In genomic region chr14:76599556-76599955, GRCh38 we compare ENCODE assay signal across 19 cellular contexts.
"Had no signal": no experiment of that assay in that cellular context is flagged by ENCODE, and none has a peak within 500 bp of the region (broad histone marks: within the 10 kb centered on the region; RNA-seq: fewer than 3 reads in every experiment).

No MANE protein-coding gene starts in this region.

- H3K27ac Mint-ChIP-seq: activated naive CD4-positive, alpha-beta T cell treated with anti-CD3 and anti-CD28 coated beads, Interleukin-2, amount 50 U/mL, for 72 hours; activated T-cell treated with anti-CD3 and anti-CD28 coated beads, Interleukin-2, amount 50 U/mL, for 24 hours; activated T-helper 17 cell treated with anti-CD3 and anti-CD28 coated beads, Interleukin-2, amount 50 U/mL, for 72 hours; effector memory CD8-positive, alpha-beta T cell; memory B cell; nephron; stimulated activated naive CD8-positive, alpha-beta T cell treated with anti-CD3 and anti-CD28 coated beads, Interleukin-15, Interleukin-2, amounts not matched to agents 100 ng/mL and 50 ng/mL, for 24 hours; T-helper 2 cell treated with Interferon-gamma antibody and Interleukin-4, amounts not matched to agents 5 μg/mL and 100 μg/mL, for 36 hours had no signal

- H3K4me1 ChIP-seq: colonic mucosa, esophagus muscularis mucosa, parathyroid adenoma, thyroid gland had no signal

- H3K9me3 ChIP-seq: colonic mucosa, esophagus muscularis mucosa, thyroid gland had no signal

- H2AFZ ChIP-seq: parathyroid adenoma had no signal

- H3K36me3 Mint-ChIP-seq: activated naive CD4-positive, alpha-beta T cell treated with anti-CD3 and anti-CD28 coated beads, Interleukin-2, amount 50 U/mL, for 72 hours; memory B cell had no signal

- H3K9me3 Mint-ChIP-seq: T-helper 2 cell treated with Interferon-gamma antibody and Interleukin-4, amounts not matched to agents 5 μg/mL and 100 μg/mL, for 36 hours had no signal

- H3K4me3 ChIP-seq: colonic mucosa, dorsolateral prefrontal cortex, esophagus muscularis mucosa, thyroid gland had no signal

- DNase-seq: activated T-cell treated with anti-CD3 and anti-CD28 coated beads, Interleukin-2, amount 50 U/mL, for 24 hours; central memory CD4-positive, alpha-beta T cell; colonic mucosa; effector memory CD8-positive, alpha-beta T cell; hippocampal formation; left ventricle myocardium superior; nucleus accumbens; stimulated activated CD4-positive, alpha-beta T cell treated with anti-CD3 and anti-CD28 coated beads, Interleukin-12 subunit alpha, Interleukin-12 subunit beta, amount 100 ng/mL, for 4 hours; stimulated activated CD4-positive, alpha-beta T cell treated with anti-CD3 and anti-CD28 coated beads, Interleukin-4, amount 100 ng/mL, for 4 hours; thyroid gland had no signal

- H3K4me1 Mint-ChIP-seq: activated T-helper 17 cell treated with anti-CD3 and anti-CD28 coated beads, Interleukin-2, amount 50 U/mL, for 72 hours; memory B cell had no signal

- H3K9ac ChIP-seq: parathyroid adenoma had no signal

- H3K79me2 ChIP-seq: parathyroid adenoma had no signal

- H3K27ac ChIP-seq: colonic mucosa, dorsolateral prefrontal cortex, esophagus muscularis mucosa, parathyroid adenoma, thyroid gland had no signal

- H3K36me3 ChIP-seq: colonic mucosa, esophagus muscularis mucosa, thyroid gland had no signal

- H3K27me3 ChIP-seq: colonic mucosa, dorsolateral prefrontal cortex, thyroid gland had no signal

- H3K4me3 Mint-ChIP-seq: activated T-cell treated with anti-CD3 and anti-CD28 coated beads, Interleukin-2, amount 50 U/mL, for 24 hours; activated T-helper 17 cell treated with anti-CD3 and anti-CD28 coated beads, Interleukin-2, amount 50 U/mL, for 72 hours; effector memory CD8-positive, alpha-beta T cell; memory B cell; nephron; stimulated activated naive CD8-positive, alpha-beta T cell treated with anti-CD3 and anti-CD28 coated beads, Interleukin-15, Interleukin-2, amounts not matched to agents 100 ng/mL and 50 ng/mL, for 24 hours; T-helper 2 cell treated with Interferon-gamma antibody and Interleukin-4, amounts not matched to agents 5 μg/mL and 100 μg/mL, for 36 hours had no signal

- H3K27me3 Mint-ChIP-seq: stimulated activated naive CD8-positive, alpha-beta T cell treated with anti-CD3 and anti-CD28 coated beads, Interleukin-15, Interleukin-2, amounts not matched to agents 100 ng/mL and 50 ng/mL, for 24 hours had no signal
